1 cellular context compared by ENCODE assay signal in the genomic region with DNA sequence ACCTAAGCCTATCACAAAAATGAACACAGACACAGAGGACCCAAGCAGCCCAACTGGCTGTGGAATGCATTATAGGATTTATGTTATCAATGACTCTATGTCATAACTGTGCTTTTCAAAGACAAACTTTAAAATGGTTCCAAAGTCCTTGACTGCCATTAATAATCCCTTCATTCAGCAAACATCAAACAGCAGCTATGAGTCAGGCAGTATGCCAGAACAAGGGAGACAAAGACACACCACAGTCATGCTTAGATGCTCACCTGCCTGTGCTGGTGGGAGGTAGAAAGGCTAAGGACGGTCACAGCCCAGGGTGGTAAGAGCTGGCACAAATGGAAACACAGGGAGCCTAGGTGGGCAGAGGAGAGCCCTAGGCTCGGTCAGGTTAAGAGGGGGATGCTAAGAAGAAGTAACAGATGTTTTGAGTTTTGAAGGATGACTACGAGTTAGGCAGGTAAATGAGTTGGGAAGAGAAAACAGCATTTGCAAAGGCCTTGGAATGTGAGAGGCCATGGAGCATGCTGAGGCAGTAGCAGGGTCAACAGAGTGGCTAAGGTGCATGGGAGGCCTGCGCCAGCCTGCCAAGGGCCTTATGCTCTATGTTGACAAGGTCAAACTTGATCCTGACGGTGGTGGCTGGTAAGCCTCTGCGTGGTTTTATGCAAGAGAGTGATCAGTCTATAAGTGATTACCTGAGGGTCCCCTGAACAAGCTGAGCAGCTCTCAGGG.
A peak's percentile ranks its signal among the peaks of the same experiment; 100 is the strongest.
TF ChIP-seq lines count a peak whose summit lies in the region.

No MANE protein-coding gene starts in this region.

TF ChIP-seq in H1, 55 proteins besides CTCF, POLR2A, EP300 and RAD21:
- no peak for TF ChIP-seq CBX5 (IDR thresholded peaks at IDR 0.05; ENCODE audit: low read depth, low read length)
- TF ChIP-seq RFX5 (IDR thresholded peaks at IDR 0.05; ENCODE audit: borderline replicate concordance, low read depth, low read length): no peak
- peak; percentile 78 for TF ChIP-seq TEAD4 (IDR thresholded peaks at IDR 0.05; ENCODE audit: low read depth, low read length)
- no peak for TF ChIP-seq PHF8 (conservative IDR thresholded peaks at IDR 0.05; ENCODE audit: low read depth, low read length)
- TF ChIP-seq TBP (IDR thresholded peaks at IDR 0.05; ENCODE audit: low read depth, low read length): no peak
- no peak for TF ChIP-seq SRF (IDR thresholded peaks at IDR 0.05; ENCODE audit: low read depth, low read length)
TF ChIP-seq in H1: peak in this region for 1.
